Comparison of ENCODE assay signal across 16 cellular contexts in genomic region chr13:51229141-51229540, GRCh38. TPM values are rescaled to one million over a fixed set of nuclear protein-coding genes. Genes with fewer than 3 reads are reported as not detected.
A peak's percentile ranks its signal among the peaks of the same experiment; 100 is the strongest.
DNase-seq lines count a peak whose midpoint lies in the region; ATAC-seq, FAIRE-seq and TF ChIP-seq lines count a peak whose summit lies in the region.
"Had no signal": no experiment of that assay in that cellular context is flagged by ENCODE, and none has a peak within 500 bp of the region (broad histone marks: within the 10 kb centered on the region; RNA-seq: fewer than 3 reads in every experiment).

No MANE protein-coding gene starts in this region.

- H3K79me1 ChIP-seq in H1 (ENCODE audit: low read depth, low read length), result peaks cover 7% of the 10 kb centered on the region

- no peak overlapping the region for H4K5ac ChIP-seq in H1 (ENCODE audit: insufficient read length, low read depth, low read length)

- peaks cover 0 to 6% of the 10 kb centered on the region in 2 experiments for H4K20me1 ChIP-seq in H1 (replicated peaks in 1 of 2; ENCODE audit: control insufficient read depth in 1 of 2, insufficient read depth in 2 of 2, low read length in 2 of 2)
- H4K20me1 ChIP-seq: BLaER1 treated with 17β-estradiol and CSF1 and Interleukin-3, amounts not matched to agents 10 nM and 100 nM had no signal

- H3K36me3 ChIP-seq in left ventricle myocardium inferior (peaks cover 9% of the 10 kb centered on the region), heart left ventricle (peaks cover 0 to 11% (median 0%) of the 10 kb centered on the region in 9 donors), H1 (ENCODE audit: control insufficient read depth in 2 of 4, insufficient read depth in 4 of 4, low read length in 3 of 4) (peaks cover 6 to 54% (median 25%) of the 10 kb centered on the region in 4 experiments; a peak in 7 of 8 replicates), muscle layer of colon (ENCODE audit: insufficient read depth, low read length) (peaks cover 8% of the 10 kb centered on the region), transverse colon (no peaks in the 10 kb centered on the region)
- H3K36me3 ChIP-seq: BLaER1 treated with 17β-estradiol and CSF1 and Interleukin-3, amounts not matched to agents 10 nM and 100 nM had no signal

- H3K79me2 ChIP-seq in H1 (ENCODE audit: control insufficient read depth in 1 of 2, insufficient read depth in 2 of 2, low read length in 2 of 2), result peaks cover 5 to 89% of the 10 kb centered on the region in 2 experiments

- H3K9me3 ChIP-seq in left ventricle myocardium inferior (replicated peaks) (no peaks in the 10 kb centered on the region), heart left ventricle (peaks cover 0 to 3% (median 0%) of the 10 kb centered on the region in 12 donors), H1 (ENCODE audit: insufficient read depth in 2 of 2, low read depth in 1 of 2, low read length in 1 of 2) (no peaks in the 10 kb centered on the region), muscle layer of colon (ENCODE audit: low read length) (no peaks in the 10 kb centered on the region), transverse colon (no peaks in the 10 kb centered on the region)

- POLR2A ChIA-PET in H1 (lab: Charles Lee; ENCODE audit: partially characterized antibody), result interaction anchor here (0.6 to 11.1 kb wide), 9 partner anchors 9 to 51 kb away, joined by 3 to 160 read pairs (median 7); no protein-coding TSS in a partner anchor

- no peak overlapping the region for H3K56ac ChIP-seq in H1 (replicated peaks; ENCODE audit: insufficient read length, low read depth, low read length)

- no peak overlapping the region for H3K18ac ChIP-seq in H1 (ENCODE audit: extremely low read depth, low read length)

- no peak overlapping the region for H3K14ac ChIP-seq in H1 (ENCODE audit: insufficient read length)

- H2BK5ac ChIP-seq in H1 (ENCODE audit: low read depth, low read length), result no peak overlapping the region

- no peak for TF ChIP-seq RAD21 in H1 (IDR thresholded peaks at IDR 0.05 in 1 of 2, conservative IDR thresholded peaks at IDR 0.05 in 1 of 2; ENCODE audit: low read depth in 2 of 2, low read length in 2 of 2)

- H3K4me1 ChIP-seq in left ventricle myocardium inferior, result peaks cover 49% of the 10 kb centered on the region
- H3K4me1 ChIP-seq in heart left ventricle, result peaks cover 0 to 32% (median 19%) of the 10 kb centered on the region in 12 donors
- peaks cover 8 to 36% (median 21%) of the 10 kb centered on the region in 4 experiments for H3K4me1 ChIP-seq in H1 (replicated peaks in 1 of 4; ENCODE audit: control insufficient read depth in 3 of 4, insufficient read depth in 4 of 4, low read length in 3 of 4)
- peaks cover 58% of the 10 kb centered on the region for H3K4me1 ChIP-seq in muscle layer of colon (ENCODE audit: insufficient read depth, low read length)
- H3K4me1 ChIP-seq in transverse colon, result peaks cover 0 to 15% (median 6%) of the 10 kb centered on the region in 4 donors

- no peak overlapping the region for H2BK12ac ChIP-seq in H1 (ENCODE audit: low read depth, low read length)

- TF ChIP-seq CTCF in left ventricle myocardium inferior (IDR thresholded peaks at IDR 0.05; ENCODE audit: borderline replicate concordance) (no peak), heart left ventricle (IDR thresholded peaks at IDR 0.05) (no peak), H1 (IDR thresholded peaks at IDR 0.05; ENCODE audit: control extremely low read depth in 1 of 3, insufficient read depth in 1 of 3, low read depth in 1 of 3, low read length in 3 of 3) (no peak), transverse colon (IDR thresholded peaks at IDR 0.05) (no peak)

- WGBS in heart left ventricle, 4 donors, result 81 to 93% (median 89%) methylated on average over 11 of the region's 11 CpGs
- WGBS in H1 (ENCODE audit: extremely low coverage in 1 of 2, insufficient coverage in 1 of 2, insufficient read length in 1 of 2, insufficient replicate concordance in 2 of 2, low coverage in 1 of 2, low lambda C conversion rate in 2 of 2, missing lambda C conversion rate in 1 of 2), 2 experiments, result 84% methylated on average over 11 of the region's 11 CpGs; no CpG with 5 or more reads in 1 of the 2 experiments
- 85 to 88% methylated on average over 8 to 11 of the region's 11 CpGs for WGBS in transverse colon (ENCODE audit: low coverage in 1 of 2), 2 donors

- H3K27me3 ChIP-seq in left ventricle myocardium inferior (ENCODE audit: low read depth) (no peaks in the 10 kb centered on the region), heart left ventricle (no peaks in the 10 kb centered on the region), H1 (replicated peaks in 1 of 4; ENCODE audit: control insufficient read depth in 3 of 4, extremely low read depth in 1 of 4, insufficient read depth in 3 of 4, low read length in 3 of 4) (no peaks in the 10 kb centered on the region), muscle layer of colon (ENCODE audit: control insufficient read depth in 1 of 2, insufficient read depth in 2 of 2, low read length in 2 of 2) (no peaks in the 10 kb centered on the region), transverse colon (peaks cover 5% of the 10 kb centered on the region)

- no peak overlapping the region for H2AFZ ChIP-seq in H1 (ENCODE audit: low read length)

- H2BK20ac ChIP-seq in H1 (ENCODE audit: low read length), result no peak overlapping the region

- H3K4me3 ChIP-seq in left ventricle myocardium inferior (no peak overlapping the region), heart left ventricle (no peak overlapping the region), H1 (ENCODE audit: extremely low read depth in 1 of 4, insufficient read depth in 2 of 4, low read depth in 3 of 4, low read length in 4 of 4) (no peak overlapping the region), muscle layer of colon (ENCODE audit: low read depth in 1 of 2, low read length in 2 of 2) (no peak overlapping the region), transverse colon (no peak overlapping the region)
- H3K4me3 ChIP-seq: BLaER1 treated with 17β-estradiol and CSF1 and Interleukin-3, amounts not matched to agents 10 nM and 100 nM had no signal

- TF ChIP-seq EP300 in H1 (IDR thresholded peaks at IDR 0.05; ENCODE audit: borderline replicate concordance in 1 of 2, low read depth in 2 of 2, low read length in 2 of 2), result no peak
- no peak for TF ChIP-seq EP300 in transverse colon (IDR thresholded peaks at IDR 0.05; ENCODE audit: low read depth)

- no peak for TF ChIP-seq POLR2A in heart left ventricle (IDR thresholded peaks at IDR 0.05)
- no peak for TF ChIP-seq POLR2A in H1 (IDR thresholded peaks at IDR 0.05; ENCODE audit: control extremely low read depth in 1 of 2, low read depth in 2 of 2, low read length in 2 of 2)
- TF ChIP-seq POLR2A in transverse colon (IDR thresholded peaks at IDR 0.05), result no peak

- no peak for DNase-seq in left ventricle myocardium inferior
- DNase-seq in heart left ventricle, result no peak
- DNase-seq in H1 (ENCODE audit: low read depth in 1 of 2, low spot score in 2 of 2), result no peak
- DNase-seq in transverse colon, result no peak
- no peak for DNase-seq in GM19238 (ENCODE audit: insufficient read length, low spot score)
- DNase-seq: 8988T; CD4-positive, CD25-positive, alpha-beta regulatory T cell; DMS79 had no signal

- no peak for ATAC-seq in heart left ventricle
- no peak for ATAC-seq in HG02981 (IDR thresholded peaks at IDR 0.05; ENCODE audit: unreplicated experiment)
- no peak for ATAC-seq in HG03108 (IDR thresholded peaks at IDR 0.05; ENCODE audit: unreplicated experiment)
- ATAC-seq: HCT116 had no signal

- H3K9ac ChIP-seq in H1 (replicated peaks in 1 of 4; ENCODE audit: extremely low read depth in 1 of 4, low read depth in 3 of 4, low read length in 3 of 4) (no peak overlapping the region), muscle layer of colon (ENCODE audit: low read length) (no peak overlapping the region)
- H3K9ac ChIP-seq: BLaER1 treated with 17β-estradiol and CSF1 and Interleukin-3, amounts not matched to agents 10 nM and 100 nM had no signal

- H4K91ac ChIP-seq in H1 (replicated peaks; ENCODE audit: insufficient read length, low read length), result peak overlapping the region; percentile 61

- no peak overlapping the region for H2AK5ac ChIP-seq in H1 (ENCODE audit: low read depth, low read length)

- CTCF ChIA-PET in H1 (lab: Charles Lee; ENCODE audit: partially characterized antibody), result interaction anchor here (0.7 to 2.9 kb wide), 10 partner anchors 10 to 103 kb away, joined by 3 to 10 read pairs (median 3); no protein-coding TSS in a partner anchor

- H3K4me2 ChIP-seq in H1 (ENCODE audit: insufficient read depth in 1 of 2, low read depth in 2 of 2, low read length in 2 of 2), result peak overlapping the region; percentile 5 to 47; a peak in 1 of 4 replicates
- H3K4me2 ChIP-seq: BLaER1 treated with 17β-estradiol and CSF1 and Interleukin-3, amounts not matched to agents 10 nM and 100 nM had no signal

- H3K4ac ChIP-seq in H1 (replicated peaks; ENCODE audit: insufficient read length, low read depth, low read length), result no peak overlapping the region

- no peak overlapping the region for H2BK15ac ChIP-seq in H1 (ENCODE audit: low read length)

- peak overlapping the region; percentile 75 for H3K27ac ChIP-seq in left ventricle myocardium inferior (replicated peaks)
- H3K27ac ChIP-seq in heart left ventricle, result peak overlapping the region in 3 of 12 donors; percentile 27 to 82 (median 54)
- H3K27ac ChIP-seq in H1 (ENCODE audit: low read depth, low read length), result no peak overlapping the region
- peak overlapping the region; percentile 52 for H3K27ac ChIP-seq in muscle layer of colon (ENCODE audit: low read depth, low read length)
- peak overlapping the region in 3 of 4 donors; percentile 19 to 76 (median 61) for H3K27ac ChIP-seq in transverse colon
- H3K27ac ChIP-seq: BLaER1 treated with 17β-estradiol and CSF1 and Interleukin-3, amounts not matched to agents 10 nM and 100 nM had no signal

- intact Hi-C loops in left ventricle myocardium inferior (cut with micrococcal nuclease), result loop anchor here (10.0 kb wide), 1 partner anchor 56 kb away; no protein-coding TSS in a partner anchor
- intact Hi-C loops in heart left ventricle (cut with DNase I), result loop anchor here in 4 of 10 donors (5.0 to 10.0 kb wide), 4 partner anchors 53 to 576 kb away; partner anchors contain the start of genes DHRS12 (in 1 of the 4), INTS6 (in 1 of the 4) and WDFY2 (in 1 of the 4)
- intact Hi-C loops in transverse colon (cut with DNase I; ENCODE audit: low total_unique reads), result no loop called here

- no peak for FAIRE-seq in H1 (lab: Jason Lieb, UNC)
- FAIRE-seq: G401.6, GM12891 had no signal

- no peaks in the 10 kb centered on the region; the same call in 1 of the 2 replicates for H3K23me2 ChIP-seq in H1 (ENCODE audit: low read depth, low read length)

- no peak overlapping the region for H3K23ac ChIP-seq in H1 (ENCODE audit: insufficient read length)

- in situ Hi-C loops in transverse colon (cut with MboI; ENCODE audit: low pct_ligation_motif_present in 1 of 4, low pct_unique_long_range_greater_than_20kb in 1 of 4, low sequenced_read_pairs in 3 of 4), result no loop called here

- H4K8ac ChIP-seq in H1 (ENCODE audit: extremely low read depth, insufficient read depth, low read length), result no peak overlapping the region

- no peak overlapping the region for H2BK120ac ChIP-seq in H1 (replicated peaks; ENCODE audit: low read depth, low read length)

RNA-seq across cellular contexts. Expression of gene FAM124A, which starts 6.9 kb away (rescaled TPM):
- total RNA-seq in left ventricle myocardium inferior, result 5.7 TPM
- total RNA-seq in heart left ventricle, result 10 to 100 TPM in 2 of 9 donors, 1 to 10 TPM in 7; 5.6 to 16.8 (median 8.0) TPM
- polyA plus RNA-seq in heart left ventricle, result 1 to 10 TPM; 4.1 TPM
- 47.1 and 49.9 TPM in 2 replicates for total RNA-seq in H1 (2021; fragmentation: NEBNext Ultra II Directional; extraction: Animal tissue kit (Norgen Biotek cat#: 25700))
- polyA plus RNA-seq in H1 (2011; rRNA removed), result 40.7 and 47.1 TPM in 2 replicates
- polyA plus RNA-seq in H1 (2011; cell fraction: cytosol; rRNA removed), result 27.7 TPM
- 38.7 TPM for polyA plus RNA-seq in H1 (2011; cell fraction: nucleus; rRNA removed)
- 29.0 to 33.9 TPM (median 30.6 TPM) in 4 replicates for polyA plus RNA-seq in H1 (2012, experiment 1 of 2)
- 16.3 TPM for polyA plus RNA-seq in H1 (2012, experiment 2 of 2)
- 32.9 TPM for polyA plus RNA-seq in H1 (2013, experiment 1 of 2)
- polyA plus RNA-seq in H1 (2013, experiment 2 of 2), result 34.6 TPM
- polyA minus RNA-seq in H1 (2011; rRNA and poly(A)+ RNA removed), result 38.0 and 39.6 TPM in 2 replicates
- 34.9 TPM for polyA minus RNA-seq in H1 (2011; cell fraction: cytosol; rRNA and poly(A)+ RNA removed)
- 78.7 TPM for polyA minus RNA-seq in H1 (2011; cell fraction: nucleus; rRNA and poly(A)+ RNA removed)
- total RNA-seq in transverse colon, result 10 to 100 TPM in 1 of 4 donors, 1 to 10 TPM in 3; 1.9 to 17.7 (median 2.7) TPM
- total RNA-seq: CD4-positive, CD25-positive, alpha-beta regulatory T cell had no signal
- polyA plus RNA-seq: CD4-positive, CD25-positive, alpha-beta regulatory T cell; IgD-negative memory B cell had no signal
